17 cellular contexts compared by ENCODE assay signal in genomic region chr7:93062599-93062998, GRCh38. TPM values are rescaled to one million over a fixed set of nuclear protein-coding genes. Genes with fewer than 3 reads are reported as not detected.
DNase-seq lines count a peak whose midpoint lies in the region; ATAC-seq, FAIRE-seq and TF ChIP-seq lines count a peak whose summit lies in the region.
"Had no signal": no experiment of that assay in that cellular context is flagged by ENCODE, and none has a peak within 500 bp of the region (broad histone marks: within the 10 kb centered on the region; RNA-seq: fewer than 3 reads in every experiment).

No MANE protein-coding gene starts in this region.

- TF ChIP-seq POLR2A in GM12878 (IDR thresholded peaks at IDR 0.05; ENCODE audit: low read depth, low read length) = no peak

- H3K27ac ChIP-seq in Karpas-422 (ENCODE audit: low read length) (no peak overlapping the region), GM12878 (ENCODE audit: control insufficient read depth, insufficient read depth) (no peak overlapping the region)
- H3K27ac ChIP-seq: A549, C4-2B had no signal

- RAD21 ChIA-PET in GM12878 (lab: Charles Lee; ENCODE audit: unreplicated experiment) = no interaction called here

- H3K4me1 Mint-ChIP-seq in stimulated activated naive CD8-positive, alpha-beta T cell treated with anti-CD3 and anti-CD28 coated beads, Interleukin-15, amount 100 ng/mL, for 72 hours = no peaks in the 10 kb centered on the region
- H3K4me1 Mint-ChIP-seq: CD4-positive, alpha-beta memory T cell had no signal

- in situ Hi-C loops in GM12878 (cut with MboI) = no loop called here

- ATAC-seq in GM19351 (IDR thresholded peaks at IDR 0.05; ENCODE audit: unreplicated experiment) (peak; percentile 54), GM12878 (peak; percentile 47), GM18511 (IDR thresholded peaks at IDR 0.05; ENCODE audit: unreplicated experiment) (no peak)
- ATAC-seq in stimulated activated naive CD8-positive, alpha-beta T cell treated with anti-CD3 and anti-CD28 coated beads, Interleukin-15, amount 100 ng/mL, for 72 hours = no peak
- ATAC-seq: HepG2 had no signal

- SMC1A ChIA-PET in GM12878 (lab: Charles Lee; ENCODE audit: uncharacterized antibody, unreplicated experiment) = interaction anchor here (1.1 kb wide), 1 partner anchor 125 kb away, joined by 3 read pairs; no protein-coding TSS in a partner anchor

- no peak overlapping the region for H2AFZ ChIP-seq in Karpas-422 (ENCODE audit: low read length)
- no peak overlapping the region for H2AFZ ChIP-seq in GM12878 (ENCODE audit: control insufficient read depth, low read depth, low read length)

- H3K9me3 Mint-ChIP-seq in stimulated activated naive CD8-positive, alpha-beta T cell treated with anti-CD3 and anti-CD28 coated beads, Interleukin-15, amount 100 ng/mL, for 72 hours = peaks cover 6 to 8% of the 10 kb centered on the region in 2 donors

- H3K36me3 ChIP-seq in Karpas-422 (ENCODE audit: insufficient read depth, low read length) (no peaks in the 10 kb centered on the region), GM12878 (ENCODE audit: control insufficient read depth in 2 of 2, insufficient read depth in 2 of 2, low read length in 1 of 2) (no peaks in the 10 kb centered on the region)
- H3K36me3 ChIP-seq: BE2C, HAP-1 had no signal

- no peak for FAIRE-seq in GM12878 (lab: Jason Lieb, UNC)
- FAIRE-seq: A549, GM19239, HepG2, HTR-8/SVneo had no signal

- H4K20me1 ChIP-seq in Karpas-422 (ENCODE audit: insufficient read depth, low read depth, low read length) (no peaks in the 10 kb centered on the region), GM12878 (ENCODE audit: control insufficient read depth, insufficient read depth) (no peaks in the 10 kb centered on the region)

- BruUV-seq in GM12878 (replicated peaks; lab: Mats Ljungman, UMichigan) = no TSS peak

- H3K9ac ChIP-seq in Karpas-422 (ENCODE audit: low read length) = no peak overlapping the region
- H3K9ac ChIP-seq in GM12878 (ENCODE audit: control insufficient read depth, insufficient read depth, low read length) = no peak overlapping the region

- no peaks in the 10 kb centered on the region for H3K4me1 ChIP-seq in Karpas-422 (ENCODE audit: low read length)
- H3K4me1 ChIP-seq in GM12878 (ENCODE audit: control insufficient read depth, insufficient read depth, low read length) = no peaks in the 10 kb centered on the region
- H3K4me1 ChIP-seq: A549, BE2C, HAP-1 had no signal

- H3K27ac Mint-ChIP-seq in stimulated activated naive CD8-positive, alpha-beta T cell treated with anti-CD3 and anti-CD28 coated beads, Interleukin-15, amount 100 ng/mL, for 72 hours = no peak overlapping the region
- H3K27ac Mint-ChIP-seq: CD4-positive, alpha-beta memory T cell had no signal

- H3K9me3 ChIP-seq in Karpas-422 (ENCODE audit: low read length) = no peaks in the 10 kb centered on the region
- H3K9me3 ChIP-seq in GM12878 (replicated peaks; ENCODE audit: control insufficient read depth, insufficient read depth, low read length) = no peaks in the 10 kb centered on the region
- H3K9me3 ChIP-seq: BE2C, HAP-1 had no signal

- CTCF ChIA-PET in GM12878 (lab: Yijun Ruan, JAX) = no interaction called here

- no peak for TF ChIP-seq RAD21 in GM12878 (IDR thresholded peaks at IDR 0.05; ENCODE audit: insufficient read depth, low read depth, low read length)

- intact Hi-C loops in GM12878 (cut with micrococcal nuclease; ENCODE audit: unreplicated experiment) = no loop called here

- H3K27me3 ChIP-seq in Karpas-422 (ENCODE audit: low read length) (no peaks in the 10 kb centered on the region), GM12878 (replicated peaks in 1 of 2; ENCODE audit: control insufficient read depth in 2 of 2, insufficient read depth in 2 of 2, low read length in 1 of 2) (no peaks in the 10 kb centered on the region)
- H3K27me3 ChIP-seq: BE2C had no signal

- H3K4me3 Mint-ChIP-seq in stimulated activated naive CD8-positive, alpha-beta T cell treated with anti-CD3 and anti-CD28 coated beads, Interleukin-15, amount 100 ng/mL, for 72 hours = no peak overlapping the region
- H3K4me3 Mint-ChIP-seq: CD4-positive, alpha-beta memory T cell had no signal

- peak; percentile 21 for DNase-seq in Karpas-422
- DNase-seq in GM12878 (ENCODE audit: low read depth, low spot score) = no peak
- no peak for DNase-seq in stimulated activated naive CD8-positive, alpha-beta T cell treated with anti-CD3 and anti-CD28 coated beads, Interleukin-15, amount 100 ng/mL, for 72 hours
- DNase-seq in 8988T = no peak
- no peak for DNase-seq in COR-L47 (lab: John Stamatoyannopoulos, UW)
- DNase-seq: BE2C; CD4-positive, alpha-beta memory T cell; GF-D8; Kasumi-1 had no signal

- H3K4me3 ChIP-seq in Karpas-422 (ENCODE audit: low read length) (no peak overlapping the region), GM12878 (no peak overlapping the region)
- H3K4me3 ChIP-seq: A549, HAP-1 had no signal

- TF ChIP-seq EP300 in GM12878 (IDR thresholded peaks at IDR 0.05; ENCODE audit: borderline replicate concordance in 1 of 2, control insufficient read depth in 1 of 2, low read depth in 2 of 2, low read length in 2 of 2) = no peak

- WGBS in GM12878 (ENCODE audit: insufficient coverage, insufficient replicate concordance, low lambda C conversion rate, missing lambda C conversion rate) = 61% methylated on average over 4 of the region's 4 CpGs

- H3K4me2 ChIP-seq in Karpas-422 (ENCODE audit: low read depth, low read length, poor library complexity, severe bottlenecking) (no peak overlapping the region), GM12878 (ENCODE audit: control insufficient read depth, insufficient read depth) (no peak overlapping the region)
- H3K4me2 ChIP-seq: A549 had no signal

- no peaks in the 10 kb centered on the region for H3K9me2 ChIP-seq in Karpas-422 (replicated peaks; ENCODE audit: insufficient read depth, low read length)

- H3K27me3 Mint-ChIP-seq in stimulated activated naive CD8-positive, alpha-beta T cell treated with anti-CD3 and anti-CD28 coated beads, Interleukin-15, amount 100 ng/mL, for 72 hours = peaks cover 22% of the 10 kb centered on the region

- TF ChIP-seq CTCF in GM12878 (IDR thresholded peaks at IDR 0.05 in 2 of 3, conservative IDR thresholded peaks at IDR 0.05 in 1 of 3; ENCODE audit: control insufficient read depth in 2 of 3, extremely low read depth in 1 of 3, insufficient read depth in 1 of 3, low read depth in 3 of 3, low read length in 3 of 3) = no peak

- POLR2A ChIA-PET in GM12878 (lab: Charles Lee) = no interaction called here

- H3K79me2 ChIP-seq in Karpas-422 (ENCODE audit: low read length) (no peaks in the 10 kb centered on the region), GM12878 (ENCODE audit: control insufficient read depth, insufficient read depth, low read length) (no peaks in the 10 kb centered on the region)

TF ChIP-seq in GM12878, 131 proteins besides CTCF, POLR2A, EP300 and RAD21:
- TF ChIP-seq ZNF592 (IDR thresholded peaks at IDR 0.05) = no peak
- no peak for TF ChIP-seq MTA2 (IDR thresholded peaks at IDR 0.05; ENCODE audit: low read depth)
- no peak for TF ChIP-seq RAD51 (IDR thresholded peaks at IDR 0.05)

RNA-seq across cellular contexts. Expression of gene SAMD9, which starts 55.2 kb away (rescaled TPM):
- total RNA-seq in Karpas-422 (2014; rRNA removed; shearing (Covaris generic); ENCODE audit: low replicate concordance) = 16.9 and 28.8 TPM in 2 replicates
- total RNA-seq in GM12878 (2013; cell fraction: nucleolus; rRNA removed) = 53.2 and 60.6 TPM in 2 replicates
- total RNA-seq in GM12878 (2014; rRNA removed) (18.9 and 23.3 TPM in 2 replicates), GM12878 (2014; rRNA removed; fragmentation: Illumina TruSeq; extraction: Trizol) (32.5 and 34.1 TPM in 2 replicates), GM12878 (2021) (18.1 and 19.2 TPM in 2 replicates)
- polyA plus RNA-seq in GM12878 (2011; ENCODE audit: low read depth) = 5.5 TPM
- polyA plus RNA-seq in GM12878 (2011; rRNA removed) (37.1 and 76.8 TPM in 2 replicates), GM12878 (2014; fragmentation: Illumina TruSeq; extraction: Trizol) (23.8 and 32.5 TPM in 2 replicates), GM12878 (2014; fragmentation: Nextera tagmentation; extraction: Ambion mirVana) (1 to 10 TPM; 6.4 to 8.3 TPM), GM12878 (2014; rRNA removed) (8.4 and 10.8 TPM in 2 replicates), GM12878 (2016; fragmentation: Nextera tagmentation; extraction: Ambion mirVana) (10 to 100 TPM in 1 of 2 experiments, 1 to 10 TPM in 1; 9.6 to 12.1 TPM)
- polyA plus RNA-seq in GM12878 (2011; cell fraction: cytosol; rRNA removed) = 8.1 and 8.3 TPM in 2 replicates
- polyA plus RNA-seq in GM12878 (2011; cell fraction: nucleus; rRNA removed) = 46.8 and 64.7 TPM in 2 replicates
- polyA plus RNA-seq in GM12878 (2012) = 9.5 and 9.6 TPM in 2 replicates
- polyA minus RNA-seq in GM12878 (2011; rRNA and poly(A)+ RNA removed) = 32.8 and 52.6 TPM in 2 replicates
- 19.2 and 22.1 TPM in 2 replicates for polyA minus RNA-seq in GM12878 (2011; cell fraction: cytosol; rRNA and poly(A)+ RNA removed)
- polyA minus RNA-seq in GM12878 (2011; cell fraction: nucleus; rRNA and poly(A)+ RNA removed) = 41.2 and 42.6 TPM in 2 replicates

Comparison
In these comparisons a context has a peak if more than half of its experiments do, and no peak if none do; other contexts are left out.
1. ATAC-seq: peak in GM19351 (single experiment) and GM12878 (single experiment); none in stimulated activated naive CD8-positive, alpha-beta T cell treated with anti-CD3 and anti-CD28 coated beads, Interleukin-15, amount 100 ng/mL, for 72 hours (single experiment) and GM18511 (single experiment).